8 cellular contexts compared by ENCODE assay signal in genomic region chr12:3962661-3963483, GRCh38.
DNase-seq lines count a peak whose midpoint lies in the region; ATAC-seq and TF ChIP-seq lines count a peak whose summit lies in the region.

No MANE protein-coding gene starts in this region.

- H3K4me1 ChIP-seq in hepatocyte (ENCODE audit: insufficient read depth): peaks cover 7% of the 10 kb centered on the region

- no peak for ATAC-seq in GM21367 (IDR thresholded peaks at IDR 0.05; ENCODE audit: unreplicated experiment)
- ATAC-seq in HG02798 (IDR thresholded peaks at IDR 0.05; ENCODE audit: poor library complexity, unreplicated experiment): no peak

- DNase-seq in OCI-M1 (lab: John Stamatoyannopoulos, UW) (peak; percentile 93), hepatocyte (ENCODE audit: low spot score) (peak; percentile 64), NCI-H2081 treated with DMSO at 0.1 percent for 48 hours (lab: John Stamatoyannopoulos, UW) (no peak), NCI-H146 treated with DMSO at 0.1 percent for 48 hours (lab: John Stamatoyannopoulos, UW; ENCODE audit: unreplicated experiment) (no peak)
- DNase-seq in activated CD8-positive, alpha-beta memory T cell treated with anti-CD3 and anti-CD28 coated beads, Interleukin-2, amount 50 U/mL, for 48 hours: peak; percentile 73
- DNase-seq in stimulated activated CD8-positive, alpha-beta memory T cell treated with anti-CD3 and anti-CD28 coated beads, Interleukin-7, amount 100 ng/mL, for 1 hour (ENCODE audit: low read depth in 2 of 2): peak; percentile 20 to 37

- no peaks in the 10 kb centered on the region for H3K27me3 ChIP-seq in hepatocyte

- no peaks in the 10 kb centered on the region for H3K9me3 ChIP-seq in hepatocyte (ENCODE audit: low read depth)

- H3K27ac ChIP-seq in hepatocyte: peak overlapping the region; percentile 60

- H3K36me3 ChIP-seq in hepatocyte (replicated peaks; ENCODE audit: insufficient read depth, low read depth): no peaks in the 10 kb centered on the region

- WGBS in hepatocyte (ENCODE audit: low lambda C conversion rate, missing lambda C conversion rate): 70% methylated on average over 8 of the region's 8 CpGs

- H2AFZ ChIP-seq in hepatocyte: peak overlapping the region; percentile 2

- no peak overlapping the region for H3K4me2 ChIP-seq in hepatocyte

- no peaks in the 10 kb centered on the region for H4K20me1 ChIP-seq in hepatocyte (ENCODE audit: insufficient read depth, poor library complexity, severe bottlenecking)

- H3K4me3 ChIP-seq in hepatocyte: no peak overlapping the region

- no peak for TF ChIP-seq CTCF in hepatocyte (IDR thresholded peaks at IDR 0.05; ENCODE audit: poor library complexity)

- no peaks in the 10 kb centered on the region for H3K79me2 ChIP-seq in hepatocyte

- H3K9me2 ChIP-seq in hepatocyte (replicated peaks; ENCODE audit: insufficient read depth): no peaks in the 10 kb centered on the region

Comparison
In these comparisons a context has a peak if more than half of its experiments do, and no peak if none do; other contexts are left out.
1. DNase-seq: peak in OCI-M1 (single experiment), activated CD8-positive, alpha-beta memory T cell treated with anti-CD3 and anti-CD28 coated beads, Interleukin-2, amount 50 U/mL, for 48 hours (single experiment), hepatocyte (single experiment) and stimulated activated CD8-positive, alpha-beta memory T cell treated with anti-CD3 and anti-CD28 coated beads, Interleukin-7, amount 100 ng/mL, for 1 hour (2 of 2); none in NCI-H2081 treated with DMSO at 0.1 percent for 48 hours (single experiment) and NCI-H146 treated with DMSO at 0.1 percent for 48 hours (single experiment).